Comparison of ENCODE assay signal across 9 cellular contexts in genomic region chr19:46487178-46487801, GRCh38. TPM values are rescaled to one million over a fixed set of nuclear protein-coding genes. Genes with fewer than 3 reads are reported as not detected.
DNase-seq lines count a peak whose midpoint lies in the region; FAIRE-seq and TF ChIP-seq lines count a peak whose summit lies in the region.
"Had no signal": no experiment of that assay in that cellular context is flagged by ENCODE, and none has a peak within 500 bp of the region (broad histone marks: within the 10 kb centered on the region; RNA-seq: fewer than 3 reads in every experiment).

No MANE protein-coding gene starts in this region.

- H3K4me3 Mint-ChIP-seq in chondrocyte (ENCODE audit: unreplicated experiment), result peak overlapping the region; percentile 66
- H3K4me3 Mint-ChIP-seq in activated T-helper 1 cell treated with anti-CD3 and anti-CD28 coated beads, Interleukin-12 subunit alpha, Interleukin-12 subunit beta, Interleukin-2, Interleukin-4 antibody, amounts not matched to agents 30 ng/mL and 10 ng/mL and 1 ng/mL, durations not matched to agents 14 hours and 24 hours and 36 hours, result no peak overlapping the region
- H3K4me3 Mint-ChIP-seq: activated naive CD4-positive, alpha-beta T cell treated with anti-CD3 and anti-CD28 coated beads, Interleukin-2, amount 50 U/mL, for 24 hours had no signal

- H3K4me3 ChIP-seq in HFF-Myc (replicated peaks; ENCODE audit: low read depth, low read length) (peak overlapping the region; percentile 28; the same call in 1 of the 2 replicates), kidney (ENCODE audit: low read length in 2 of 2) (peak overlapping the region in 1 of 2 donors; percentile 60), skeletal muscle tissue (ENCODE audit: low read length in 3 of 3) (peak overlapping the region; percentile 50 to 69 (median 61))

- H3K27ac ChIP-seq in kidney (ENCODE audit: low read depth in 2 of 2, low read length in 2 of 2) (no peak overlapping the region), skeletal muscle tissue (ENCODE audit: low read depth, low read length) (no peak overlapping the region)

- H3K4me1 ChIP-seq in kidney (ENCODE audit: control insufficient read depth in 1 of 2, insufficient read depth in 1 of 2, low read depth in 1 of 2, low read length in 2 of 2) (peaks cover 9% of the 10 kb centered on the region in 2 donors), skeletal muscle tissue (ENCODE audit: control insufficient read depth in 3 of 3, insufficient read depth in 3 of 3, low read length in 3 of 3) (peaks cover 12 to 21% (median 20%) of the 10 kb centered on the region in 3 donors)

- DNase-seq in HFF-Myc (ENCODE audit: extremely low read depth, low read depth), result no peak
- no peak for DNase-seq in chondrocyte (ENCODE audit: low spot score)
- peak; percentile 76 for DNase-seq in kidney
- DNase-seq in ecto neural progenitor cell (ENCODE audit: low spot score), result no peak
- no peak for DNase-seq in HT-29 (ENCODE audit: low spot score)
- DNase-seq in activated T-helper 1 cell treated with anti-CD3 and anti-CD28 coated beads, Interleukin-12 subunit alpha, Interleukin-12 subunit beta, Interleukin-2, Interleukin-4 antibody, amounts not matched to agents 30 ng/mL and 10 ng/mL and 1 ng/mL, durations not matched to agents 14 hours and 24 hours and 36 hours (ENCODE audit: low spot score), result no peak
- no peak for DNase-seq in NOMO-1 treated with dmso at 0.1 percent for 144 hours (lab: John Stamatoyannopoulos, UW; ENCODE audit: unreplicated experiment)

- H3K9ac ChIP-seq in kidney (ENCODE audit: low read length in 2 of 2) (no peak overlapping the region), skeletal muscle tissue (ENCODE audit: low read depth in 1 of 3, low read length in 3 of 3) (peak overlapping the region in 2 of 3 donors; percentile 51 to 64)

- intact Hi-C loops in kidney (cut with DNase I), result loop anchor here (5.0 kb wide), 1 partner anchor 85 kb away; no protein-coding TSS in a partner anchor
- intact Hi-C loops in activated T-helper 1 cell treated with anti-CD3 and anti-CD28 coated beads, Interleukin-12 subunit alpha, Interleukin-12 subunit beta, Interleukin-2, Interleukin-4 antibody, amounts not matched to agents 30 ng/mL and 10 ng/mL and 1 ng/mL, durations not matched to agents 14 hours and 24 hours and 36 hours (cut with micrococcal nuclease), result loop anchor here (1.0 kb wide), 3 partner anchors 85 to 207 kb away; no protein-coding TSS in a partner anchor

- no peaks in the 10 kb centered on the region for H3K36me3 ChIP-seq in kidney (ENCODE audit: control insufficient read depth in 1 of 2, insufficient read depth in 2 of 2, low read length in 2 of 2)
- no peaks in the 10 kb centered on the region for H3K36me3 ChIP-seq in skeletal muscle tissue (ENCODE audit: control insufficient read depth in 3 of 3, insufficient read depth in 3 of 3, low read length in 3 of 3)

- H3K9me3 ChIP-seq in kidney (ENCODE audit: control insufficient read depth in 1 of 2, low read length in 2 of 2), result no peaks in the 10 kb centered on the region
- H3K9me3 ChIP-seq in skeletal muscle tissue (ENCODE audit: control insufficient read depth in 3 of 3, low read length in 3 of 3), result no peaks in the 10 kb centered on the region

- H3K27me3 Mint-ChIP-seq in chondrocyte (ENCODE audit: low read depth), result no peaks in the 10 kb centered on the region
- H3K27me3 Mint-ChIP-seq in activated T-helper 1 cell treated with anti-CD3 and anti-CD28 coated beads, Interleukin-12 subunit alpha, Interleukin-12 subunit beta, Interleukin-2, Interleukin-4 antibody, amounts not matched to agents 30 ng/mL and 10 ng/mL and 1 ng/mL, durations not matched to agents 14 hours and 24 hours and 36 hours (ENCODE audit: insufficient read depth), result peaks cover 71% of the 10 kb centered on the region

- H3K36me3 Mint-ChIP-seq in chondrocyte (ENCODE audit: low read depth), result no peaks in the 10 kb centered on the region
- H3K36me3 Mint-ChIP-seq in activated T-helper 1 cell treated with anti-CD3 and anti-CD28 coated beads, Interleukin-12 subunit alpha, Interleukin-12 subunit beta, Interleukin-2, Interleukin-4 antibody, amounts not matched to agents 30 ng/mL and 10 ng/mL and 1 ng/mL, durations not matched to agents 14 hours and 24 hours and 36 hours (ENCODE audit: low read depth), result no peaks in the 10 kb centered on the region
- H3K36me3 Mint-ChIP-seq: activated naive CD4-positive, alpha-beta T cell treated with anti-CD3 and anti-CD28 coated beads, Interleukin-2, amount 50 U/mL, for 24 hours had no signal

- H3K4me1 Mint-ChIP-seq in chondrocyte (ENCODE audit: low read depth), result peaks cover 40% of the 10 kb centered on the region
- H3K4me1 Mint-ChIP-seq in activated T-helper 1 cell treated with anti-CD3 and anti-CD28 coated beads, Interleukin-12 subunit alpha, Interleukin-12 subunit beta, Interleukin-2, Interleukin-4 antibody, amounts not matched to agents 30 ng/mL and 10 ng/mL and 1 ng/mL, durations not matched to agents 14 hours and 24 hours and 36 hours (ENCODE audit: low read depth), result no peaks in the 10 kb centered on the region

- FAIRE-seq in kidney (lab: Jason Lieb, UNC), result no peak

- H3K9me3 Mint-ChIP-seq in chondrocyte (ENCODE audit: low read depth), result no peaks in the 10 kb centered on the region
- H3K9me3 Mint-ChIP-seq in activated T-helper 1 cell treated with anti-CD3 and anti-CD28 coated beads, Interleukin-12 subunit alpha, Interleukin-12 subunit beta, Interleukin-2, Interleukin-4 antibody, amounts not matched to agents 30 ng/mL and 10 ng/mL and 1 ng/mL, durations not matched to agents 14 hours and 24 hours and 36 hours, result no peaks in the 10 kb centered on the region
- H3K9me3 Mint-ChIP-seq: activated naive CD4-positive, alpha-beta T cell treated with anti-CD3 and anti-CD28 coated beads, Interleukin-2, amount 50 U/mL, for 24 hours had no signal

- no peak overlapping the region for H3K27ac Mint-ChIP-seq in chondrocyte (ENCODE audit: unreplicated experiment)
- no peak overlapping the region for H3K27ac Mint-ChIP-seq in activated T-helper 1 cell treated with anti-CD3 and anti-CD28 coated beads, Interleukin-12 subunit alpha, Interleukin-12 subunit beta, Interleukin-2, Interleukin-4 antibody, amounts not matched to agents 30 ng/mL and 10 ng/mL and 1 ng/mL, durations not matched to agents 14 hours and 24 hours and 36 hours
- H3K27ac Mint-ChIP-seq: activated naive CD4-positive, alpha-beta T cell treated with anti-CD3 and anti-CD28 coated beads, Interleukin-2, amount 50 U/mL, for 24 hours had no signal

- H3K27me3 ChIP-seq in skeletal muscle tissue (ENCODE audit: control insufficient read depth in 3 of 3, insufficient read depth in 3 of 3, low read length in 3 of 3), result peaks cover 37 to 60% (median 50%) of the 10 kb centered on the region in 3 donors

- TF ChIP-seq CTCF in HFF-Myc (IDR thresholded peaks at IDR 0.05; ENCODE audit: low read depth, low read length, missing control alignments) (no peak), chondrocyte (IDR thresholded peaks at IDR 0.05) (no peak), kidney (IDR thresholded peaks at IDR 0.05; ENCODE audit: borderline replicate concordance, extremely low read depth, insufficient read depth) (no peak)

RNA-seq across cellular contexts. Expression of gene PNMA8B, which starts 8.4 kb away (rescaled TPM):
- total RNA-seq in chondrocyte, result 2.2 to 5.5 TPM (median 2.5 TPM) in 3 replicates
- 1.3 TPM for total RNA-seq in kidney
- polyA plus RNA-seq in kidney (ENCODE audit: insufficient read depth, low read depth, low replicate concordance), result 0.67 TPM
- total RNA-seq in skeletal muscle tissue, result 3.7 TPM
- not detected in 2 replicates for total RNA-seq in HT-29 (2014; rRNA removed; shearing (Covaris generic))
- total RNA-seq in activated T-helper 1 cell treated with anti-CD3 and anti-CD28 coated beads, Interleukin-12 subunit alpha, Interleukin-12 subunit beta, Interleukin-2, Interleukin-4 antibody, amounts not matched to agents 30 ng/mL and 10 ng/mL and 1 ng/mL, durations not matched to agents 14 hours and 24 hours and 36 hours, result not detected in 2 replicates

RNA-seq across cellular contexts. Expression of gene PNMA8A, which starts 15.9 kb away (rescaled TPM):
- 10.1 to 16.1 TPM (median 10.1 TPM) in 3 replicates for total RNA-seq in chondrocyte
- total RNA-seq in kidney, result 16.2 TPM
- polyA plus RNA-seq in kidney (ENCODE audit: insufficient read depth, low read depth, low replicate concordance), result 12.5 TPM
- total RNA-seq in skeletal muscle tissue, result 21.4 TPM
- not detected in 2 replicates for total RNA-seq in HT-29 (2014; rRNA removed; shearing (Covaris generic))
- not detected in 2 replicates for total RNA-seq in activated T-helper 1 cell treated with anti-CD3 and anti-CD28 coated beads, Interleukin-12 subunit alpha, Interleukin-12 subunit beta, Interleukin-2, Interleukin-4 antibody, amounts not matched to agents 30 ng/mL and 10 ng/mL and 1 ng/mL, durations not matched to agents 14 hours and 24 hours and 36 hours

RNA-seq across cellular contexts. Expression of gene PNMA8C, which starts 58.6 kb away (rescaled TPM):
- total RNA-seq in chondrocyte, result 0.10 to 0.27 TPM (median 0.20 TPM) in 3 replicates
- 0.09 TPM for total RNA-seq in kidney
- polyA plus RNA-seq in kidney (ENCODE audit: insufficient read depth, low read depth, low replicate concordance), result 0.09 TPM
- total RNA-seq in skeletal muscle tissue, result 0.52 TPM
- 0.05 TPM in 1 of 2 replicates, not detected in the other for total RNA-seq in HT-29 (2014; rRNA removed; shearing (Covaris generic))
- total RNA-seq in activated T-helper 1 cell treated with anti-CD3 and anti-CD28 coated beads, Interleukin-12 subunit alpha, Interleukin-12 subunit beta, Interleukin-2, Interleukin-4 antibody, amounts not matched to agents 30 ng/mL and 10 ng/mL and 1 ng/mL, durations not matched to agents 14 hours and 24 hours and 36 hours, result not detected in 2 replicates

Comparison
In these comparisons a context has a peak if more than half of its experiments do, and no peak if none do; other contexts are left out.
1. H3K9ac ChIP-seq: peak in skeletal muscle tissue (2 of 3); none in kidney (0 of 2).
2. RNA of gene PNMA8A, which starts 15.9 kb away (total RNA-seq): 21.4 TPM in skeletal muscle tissue (single experiment), 16.2 TPM in kidney (single experiment) and 10.1 to 16.1 TPM in chondrocyte; not detected in HT-29 and not detected in activated T-helper 1 cell treated with anti-CD3 and anti-CD28 coated beads, Interleukin-12 subunit alpha, Interleukin-12 subunit beta, Interleukin-2, Interleukin-4 antibody, amounts not matched to agents 30 ng/mL and 10 ng/mL and 1 ng/mL, durations not matched to agents 14 hours and 24 hours and 36 hours; every median in the first group is over 10 times any median in the second.